ENCODE assay signal across 1 cellular context in genomic region chr2:241772063-241772499, GRCh38.
TF ChIP-seq lines count a peak whose summit lies in the region.

No MANE protein-coding gene starts in this region.

TF ChIP-seq in GM12878, 131 proteins besides CTCF, POLR2A, EP300 and RAD21:
- TF ChIP-seq JUNB (IDR thresholded peaks at IDR 0.05) (peak; percentile 59), SPI1 (IDR thresholded peaks at IDR 0.05; ENCODE audit: borderline replicate concordance, insufficient read depth, low read depth, low read length) (peak; percentile 36; the same call in 1 of the 2 replicates), SRF (IDR thresholded peaks at IDR 0.05; ENCODE audit: low read depth in 2 of 2, low read length in 2 of 2) (peak in 1 of 2 experiments; percentile 72; a peak in 1 of 4 replicates), STAT3 (IDR thresholded peaks at IDR 0.05; ENCODE audit: low read depth, low read length) (no peak), PKNOX1 (IDR thresholded peaks at IDR 0.05) (peak; percentile 96), PBX3 (IDR thresholded peaks at IDR 0.05; ENCODE audit: insufficient replicate concordance, low read depth, low read length) (peak; percentile 83), ATF7 (IDR thresholded peaks at IDR 0.05; ENCODE audit: low read depth) (peak; percentile 29; the same call in 1 of the 2 replicates), RAD51 (IDR thresholded peaks at IDR 0.05) (peak; percentile 88), CREM (IDR thresholded peaks at IDR 0.05; ENCODE audit: low read depth) (peak; percentile 39; the same call in 1 of the 2 replicates), BHLHE40 (IDR thresholded peaks at IDR 0.05; ENCODE audit: borderline replicate concordance in 1 of 2, low read depth in 2 of 2, low read length in 1 of 2) (peak; percentile 12 to 32; a peak in 1 of 4 replicates), SKIL (IDR thresholded peaks at IDR 0.05; ENCODE audit: low read depth, poor library complexity, severe bottlenecking) (peak; percentile 18), MTA2 (IDR thresholded peaks at IDR 0.05; ENCODE audit: low read depth) (peak; percentile 16; the same call in 1 of the 2 replicates), MYB (IDR thresholded peaks at IDR 0.05; ENCODE audit: borderline replicate concordance, low read depth, low read length) (no peak), USF2 (IDR thresholded peaks at IDR 0.05; ENCODE audit: borderline replicate concordance, low read depth, low read length) (no peak; the same call in 1 of the 2 replicates), TCF7 (IDR thresholded peaks at IDR 0.05; ENCODE audit: borderline replicate concordance) (peak; percentile 93), NBN (IDR thresholded peaks at IDR 0.05) (peak; percentile 37; the same call in 1 of the 2 replicates), NFIC (IDR thresholded peaks at IDR 0.05; ENCODE audit: low read depth, low read length) (peak; percentile 19; the same call in 1 of the 2 replicates), IKZF2 (IDR thresholded peaks at IDR 0.05) (no peak)
